Comparison of ENCODE assay signal across 11 cellular contexts in genomic region chr7:37081436-37081835, GRCh38.
DNase-seq lines count a peak whose midpoint lies in the region; ATAC-seq and TF ChIP-seq lines count a peak whose summit lies in the region.
"Had no signal": no experiment of that assay in that cellular context is flagged by ENCODE, and none has a peak within 500 bp of the region (broad histone marks: within the 10 kb centered on the region; RNA-seq: fewer than 3 reads in every experiment).

No MANE protein-coding gene starts in this region.

- H3K27me3 Mint-ChIP-seq in activated naive CD8-positive, alpha-beta T cell treated with anti-CD3 and anti-CD28 coated beads, Interleukin-2, amount 50 U/mL, for 24 hours: no peaks in the 10 kb centered on the region
- no peaks in the 10 kb centered on the region for H3K27me3 Mint-ChIP-seq in stimulated activated memory B cell treated with anti-CD40 and anti-IgM and Interleukin-4, amounts not matched to agents 10 μg/mL and 1 μg/mL and 100 μg/mL, for 72 hours
- H3K27me3 Mint-ChIP-seq: central memory CD8-positive, alpha-beta T cell had no signal

- no peak overlapping the region for H3K4me3 ChIP-seq in NB4 (ENCODE audit: low read depth, low read length)

- TF ChIP-seq CTCF in NB4 (IDR thresholded peaks at IDR 0.05; ENCODE audit: low read depth, low read length): no peak

- TF ChIP-seq POLR2A in NB4 (IDR thresholded peaks at IDR 0.05; ENCODE audit: extremely low read depth, insufficient read length): no peak

- peaks cover 41% of the 10 kb centered on the region for H3K36me3 Mint-ChIP-seq in activated naive CD8-positive, alpha-beta T cell treated with anti-CD3 and anti-CD28 coated beads, Interleukin-2, amount 50 U/mL, for 24 hours (ENCODE audit: low read depth)
- H3K36me3 Mint-ChIP-seq in stimulated activated memory B cell treated with anti-CD40 and anti-IgM and Interleukin-4, amounts not matched to agents 10 μg/mL and 1 μg/mL and 100 μg/mL, for 72 hours: peaks cover 73% of the 10 kb centered on the region

- ATAC-seq in activated naive CD8-positive, alpha-beta T cell treated with anti-CD3 and anti-CD28 coated beads, Interleukin-2, amount 50 U/mL, for 24 hours: no peak
- ATAC-seq in HG03469 (IDR thresholded peaks at IDR 0.05; ENCODE audit: unreplicated experiment): no peak
- ATAC-seq in stimulated activated memory B cell treated with anti-CD40 and anti-IgM and Interleukin-4, amounts not matched to agents 10 μg/mL and 1 μg/mL and 100 μg/mL, for 72 hours: no peak
- ATAC-seq: natural killer cell had no signal

- peak overlapping the region; percentile 11 for H3K27ac Mint-ChIP-seq in activated naive CD8-positive, alpha-beta T cell treated with anti-CD3 and anti-CD28 coated beads, Interleukin-2, amount 50 U/mL, for 24 hours
- H3K27ac Mint-ChIP-seq in stimulated activated memory B cell treated with anti-CD40 and anti-IgM and Interleukin-4, amounts not matched to agents 10 μg/mL and 1 μg/mL and 100 μg/mL, for 72 hours: no peak overlapping the region

- H3K4me3 Mint-ChIP-seq in activated naive CD8-positive, alpha-beta T cell treated with anti-CD3 and anti-CD28 coated beads, Interleukin-2, amount 50 U/mL, for 24 hours: no peak overlapping the region
- H3K4me3 Mint-ChIP-seq in stimulated activated memory B cell treated with anti-CD40 and anti-IgM and Interleukin-4, amounts not matched to agents 10 μg/mL and 1 μg/mL and 100 μg/mL, for 72 hours: no peak overlapping the region
- H3K4me3 Mint-ChIP-seq: central memory CD8-positive, alpha-beta T cell; natural killer cell had no signal

- peaks cover 34% of the 10 kb centered on the region for H3K4me1 Mint-ChIP-seq in activated naive CD8-positive, alpha-beta T cell treated with anti-CD3 and anti-CD28 coated beads, Interleukin-2, amount 50 U/mL, for 24 hours
- H3K4me1 Mint-ChIP-seq in stimulated activated memory B cell treated with anti-CD40 and anti-IgM and Interleukin-4, amounts not matched to agents 10 μg/mL and 1 μg/mL and 100 μg/mL, for 72 hours: peaks cover 24% of the 10 kb centered on the region

- no peaks in the 10 kb centered on the region for H3K9me3 Mint-ChIP-seq in activated naive CD8-positive, alpha-beta T cell treated with anti-CD3 and anti-CD28 coated beads, Interleukin-2, amount 50 U/mL, for 24 hours
- H3K9me3 Mint-ChIP-seq in stimulated activated memory B cell treated with anti-CD40 and anti-IgM and Interleukin-4, amounts not matched to agents 10 μg/mL and 1 μg/mL and 100 μg/mL, for 72 hours: no peaks in the 10 kb centered on the region
- H3K9me3 Mint-ChIP-seq: central memory CD8-positive, alpha-beta T cell; natural killer cell had no signal

- peak; percentile 22 for DNase-seq in NCI-H2227 (lab: John Stamatoyannopoulos, UW; ENCODE audit: unreplicated experiment)
- no peak for DNase-seq in NCI-H2227 treated with DMSO at 0.1 percent for 48 hours (lab: John Stamatoyannopoulos, UW)
- DNase-seq in NB4 (ENCODE audit: low read depth): peak; percentile 14
- peak; percentile 61 for DNase-seq in activated naive CD8-positive, alpha-beta T cell treated with anti-CD3 and anti-CD28 coated beads, Interleukin-2, amount 50 U/mL, for 24 hours
- DNase-seq in stimulated activated CD4-positive, alpha-beta T cell treated with anti-CD3 and anti-CD28 coated beads, Interleukin-15, amount 100 ng/mL, for 48 hours (ENCODE audit: low read depth in 2 of 2): peak; percentile 5 to 13
- DNase-seq in retina: no peak
- DNase-seq: head of caudate nucleus, natural killer cell had no signal

Comparison
In these comparisons a context has a peak if more than half of its experiments do, and no peak if none do; other contexts are left out.
1. DNase-seq: peak in NCI-H2227 (single experiment), NB4 (single experiment), activated naive CD8-positive, alpha-beta T cell treated with anti-CD3 and anti-CD28 coated beads, Interleukin-2, amount 50 U/mL, for 24 hours (single experiment) and stimulated activated CD4-positive, alpha-beta T cell treated with anti-CD3 and anti-CD28 coated beads, Interleukin-15, amount 100 ng/mL, for 48 hours (2 of 2); none in NCI-H2227 treated with DMSO at 0.1 percent for 48 hours (single experiment) and retina (single experiment).